25 cellular contexts compared by ENCODE assay signal in genomic region chr16:19861069-19861468, GRCh38. TPM values are rescaled to one million over a fixed set of nuclear protein-coding genes. Genes with fewer than 3 reads are reported as not detected.
A peak's percentile ranks its signal among the peaks of the same experiment; 100 is the strongest.
DNase-seq lines count a peak whose midpoint lies in the region; ATAC-seq and TF ChIP-seq lines count a peak whose summit lies in the region.
"Had no signal": no experiment of that assay in that cellular context is flagged by ENCODE, and none has a peak within 500 bp of the region (broad histone marks: within the 10 kb centered on the region; RNA-seq: fewer than 3 reads in every experiment).

No MANE protein-coding gene starts in this region.

- POLR2A ChIA-PET in MCF 10A (lab: Yijun Ruan, JAX), result no interaction called here

- no peaks in the 10 kb centered on the region for H3K9me3 ChIP-seq in breast epithelium
- no peaks in the 10 kb centered on the region for H3K9me3 ChIP-seq in neural cell (ENCODE audit: low read length)
- H3K9me3 ChIP-seq in testis, result no peaks in the 10 kb centered on the region
- H3K9me3 ChIP-seq: esophagus squamous epithelium, SK-N-SH, spleen had no signal

- no peaks in the 10 kb centered on the region for H3K36me3 Mint-ChIP-seq in MCF 10A (ENCODE audit: insufficient read depth, unreplicated experiment)
- H3K36me3 Mint-ChIP-seq: activated CD4-positive, alpha-beta memory T cell treated with anti-CD3 and anti-CD28 coated beads for 36 hours; CD8-positive, alpha-beta T cell; immature natural killer cell had no signal

- TF ChIP-seq CTCF in breast epithelium (IDR thresholded peaks at IDR 0.05), result no peak
- TF ChIP-seq CTCF in MCF 10A (IDR thresholded peaks at IDR 0.05; ENCODE audit: unreplicated experiment), result no peak
- no peak for TF ChIP-seq CTCF in neural cell (IDR thresholded peaks at IDR 0.05; ENCODE audit: poor library complexity, severe bottlenecking)
- no peak for TF ChIP-seq CTCF in testis (IDR thresholded peaks at IDR 0.05)

- H3K27ac Mint-ChIP-seq in MCF 10A (ENCODE audit: low read depth, unreplicated experiment), result no peak overlapping the region
- H3K27ac Mint-ChIP-seq: activated CD4-positive, alpha-beta memory T cell treated with anti-CD3 and anti-CD28 coated beads for 36 hours; CD8-positive, alpha-beta T cell; immature natural killer cell; naive thymus-derived CD4-positive, alpha-beta T cell; T-helper 2 cell treated with Interferon-gamma antibody and Interleukin-4, amounts not matched to agents 5 μg/mL and 100 μg/mL, for 36 hours had no signal

- ATAC-seq in HG02884 (IDR thresholded peaks at IDR 0.05; ENCODE audit: unreplicated experiment), result no peak
- ATAC-seq: CD8-positive, alpha-beta T cell; GM12878; naive thymus-derived CD4-positive, alpha-beta T cell had no signal

- H3K4me2 ChIP-seq in neural cell (ENCODE audit: low read length), result peak overlapping the region; percentile 6
- H3K4me2 ChIP-seq: SK-N-SH had no signal

- H3K36me3 ChIP-seq in breast epithelium (no peaks in the 10 kb centered on the region), neural cell (ENCODE audit: insufficient read depth, low read length) (no peaks in the 10 kb centered on the region), testis (ENCODE audit: low read depth, missing control alignments) (no peaks in the 10 kb centered on the region)
- H3K36me3 ChIP-seq: spleen had no signal

- TF ChIP-seq POLR2A in breast epithelium (IDR thresholded peaks at IDR 0.05) (no peak), testis (IDR thresholded peaks at IDR 0.05) (no peak)

- DNase-seq in breast epithelium (ENCODE audit: low spot score in 2 of 2), result no peak
- DNase-seq in MCF 10A (ENCODE audit: unreplicated experiment), result no peak
- DNase-seq in globus pallidus (ENCODE audit: low spot score), result peak; percentile 48
- DNase-seq in testis, result no peak
- no peak for DNase-seq in activated naive CD4-positive, alpha-beta T cell (lab: John Stamatoyannopoulos, UW)
- no peak for DNase-seq in activated CD4-positive, CD25-positive, alpha-beta regulatory T cell treated with anti-CD3 and anti-CD28 coated beads, Interleukin-2, amount 50 U/mL, for 72 hours
- DNase-seq: activated CD4-positive, alpha-beta memory T cell treated with anti-CD3 and anti-CD28 coated beads for 36 hours; activated T-cell treated with anti-CD3 and anti-CD28 coated beads for 4 hours; CD8-positive, alpha-beta T cell; central memory CD4-positive, alpha-beta T cell; effector CD8-positive, alpha-beta T cell; esophagus squamous epithelium; HCEC 1CT; immature natural killer cell; naive thymus-derived CD4-positive, alpha-beta T cell; NCI-H510A; NK-92 treated with Interleukin-12 subunit alpha and Interleukin-12 subunit beta, amount 100 ng/mL, for 24 hours; SK-N-SH; stimulated activated CD4-positive, alpha-beta T cell treated with anti-CD3 and anti-CD28 coated beads, Interleukin-4, amount 100 ng/mL, for 24 hours had no signal

- peaks cover 14% of the 10 kb centered on the region for H3K79me2 ChIP-seq in neural cell (replicated peaks; ENCODE audit: insufficient read depth, low read length)

- H3K27me3 ChIP-seq in breast epithelium, result no peaks in the 10 kb centered on the region
- no peaks in the 10 kb centered on the region for H3K27me3 ChIP-seq in neural cell (ENCODE audit: insufficient read depth, low read depth, low read length)
- H3K27me3 ChIP-seq in testis, result no peaks in the 10 kb centered on the region
- H3K27me3 ChIP-seq: esophagus squamous epithelium, spleen had no signal

- H4K20me1 ChIP-seq in neural cell (ENCODE audit: insufficient read depth), result no peaks in the 10 kb centered on the region

- TF ChIP-seq EP300 in neural cell (conservative IDR thresholded peaks at IDR 0.05; ENCODE audit: poor library complexity, severe bottlenecking), result no peak

- H3K4me3 Mint-ChIP-seq in MCF 10A (ENCODE audit: unreplicated experiment), result no peak overlapping the region
- H3K4me3 Mint-ChIP-seq: activated CD4-positive, alpha-beta memory T cell treated with anti-CD3 and anti-CD28 coated beads for 36 hours; CD8-positive, alpha-beta T cell; immature natural killer cell; naive thymus-derived CD4-positive, alpha-beta T cell; T-helper 2 cell treated with Interferon-gamma antibody and Interleukin-4, amounts not matched to agents 5 μg/mL and 100 μg/mL, for 36 hours had no signal

- H3F3A ChIP-seq in neural cell (ENCODE audit: insufficient read depth, low read length, poor library complexity, severe bottlenecking), result peaks cover 3% of the 10 kb centered on the region

- H3K4me3 ChIP-seq in breast epithelium, result peak overlapping the region in 2 of 3 donors; percentile 47 to 52
- H3K4me3 ChIP-seq in neural cell (ENCODE audit: low read length), result peak overlapping the region; percentile 58
- H3K4me3 ChIP-seq in testis, result no peak overlapping the region
- H3K4me3 ChIP-seq: esophagus squamous epithelium, GM12878, spleen had no signal

- H3K9me3 Mint-ChIP-seq in MCF 10A (ENCODE audit: unreplicated experiment), result no peaks in the 10 kb centered on the region
- H3K9me3 Mint-ChIP-seq: activated CD4-positive, alpha-beta memory T cell treated with anti-CD3 and anti-CD28 coated beads for 36 hours; CD8-positive, alpha-beta T cell; immature natural killer cell; T-helper 2 cell treated with Interferon-gamma antibody and Interleukin-4, amounts not matched to agents 5 μg/mL and 100 μg/mL, for 36 hours had no signal

- WGBS in testis, 2 donors, result 80 to 91% methylated on average over 2 of the region's 2 CpGs

- peaks cover 0 to 5% of the 10 kb centered on the region in 2 donors for H3K4me1 ChIP-seq in breast epithelium
- H3K4me1 ChIP-seq in testis, result peaks cover 7% of the 10 kb centered on the region
- H3K4me1 ChIP-seq: spleen had no signal

- peak overlapping the region; percentile 58 for H2AFZ ChIP-seq in neural cell (ENCODE audit: low read depth, low read length)

- peak overlapping the region; percentile 77 to 84 for H3K27ac ChIP-seq in breast epithelium
- H3K27ac ChIP-seq in neural cell (ENCODE audit: low read length), result peak overlapping the region; percentile 64
- peak overlapping the region; percentile 48 to 56 for H3K27ac ChIP-seq in testis
- H3K27ac ChIP-seq: 22Rv1, spleen had no signal

- no peaks in the 10 kb centered on the region for H3K27me3 Mint-ChIP-seq in MCF 10A (ENCODE audit: insufficient read depth, unreplicated experiment)
- H3K27me3 Mint-ChIP-seq: activated CD4-positive, alpha-beta memory T cell treated with anti-CD3 and anti-CD28 coated beads for 36 hours had no signal

- CTCF ChIA-PET in MCF 10A (lab: Yijun Ruan, JAX), result no interaction called here

- no peak for TF ChIP-seq RAD21 in neural cell (conservative IDR thresholded peaks at IDR 0.05)

- BruUV-seq in MCF 10A (replicated peaks; lab: Mats Ljungman, UMichigan), result no TSS peak

- no peaks in the 10 kb centered on the region for H3K4me1 Mint-ChIP-seq in MCF 10A (ENCODE audit: insufficient read depth, unreplicated experiment)
- H3K4me1 Mint-ChIP-seq: immature natural killer cell had no signal

- intact Hi-C loops in breast epithelium (cut with DNase I; ENCODE audit: low total_unique reads), result no loop called here
- intact Hi-C loops in MCF 10A (cut with micrococcal nuclease), result no loop called here
- intact Hi-C loops in testis (cut with DNase I; ENCODE audit: low total_unique reads), result no loop called here

- no peaks in the 10 kb centered on the region for H3K9me2 ChIP-seq in neural cell (ENCODE audit: insufficient read depth, low read length)
- H3K9me2 ChIP-seq: SK-N-SH had no signal

- peak overlapping the region; percentile 56 for H3K9ac ChIP-seq in neural cell (ENCODE audit: low read length)
- H3K9ac ChIP-seq: SK-N-SH had no signal

TF ChIP-seq in neural cell, 6 proteins besides CTCF, POLR2A, EP300 and RAD21:
- TF ChIP-seq REST (IDR thresholded peaks at IDR 0.05; ENCODE audit: borderline replicate concordance), result no peak
- no peak for TF ChIP-seq TAF1 (IDR thresholded peaks at IDR 0.05; ENCODE audit: low read depth)
- no peak for TF ChIP-seq SMC3 (conservative IDR thresholded peaks at IDR 0.05; ENCODE audit: poor library complexity)
- TF ChIP-seq MXI1 (conservative IDR thresholded peaks at IDR 0.05; ENCODE audit: poor library complexity, severe bottlenecking), result no peak
- no peak for TF ChIP-seq EZH2 (IDR thresholded peaks at IDR 0.05; ENCODE audit: borderline replicate concordance, insufficient read depth, low read length, poor library complexity, severe bottlenecking)
- TF ChIP-seq POLR2AphosphoS5 (IDR thresholded peaks at IDR 0.05), result no peak

RNA-seq across cellular contexts. Expression of gene GPRC5B, which starts 23.6 kb away (rescaled TPM):
- 10 to 100 TPM; 16.3 to 26.6 (median 20.3) TPM for total RNA-seq in breast epithelium
- not detected in 2 replicates for total RNA-seq in MCF 10A (2022)
- 21.9 and 25.4 TPM in 2 replicates for polyA plus RNA-seq in neural cell
- polyA minus RNA-seq in neural cell, result 28.0 and 29.9 TPM in 2 replicates
- total RNA-seq in testis, result 100 to 1,000 TPM; 195 to 303 TPM
- 144 TPM for polyA plus RNA-seq in testis (ENCODE audit: insufficient read depth, low read depth, low replicate concordance)
- total RNA-seq: activated CD4-positive, alpha-beta memory T cell treated with anti-CD3 and anti-CD28 coated beads for 36 hours had no signal
- polyA plus RNA-seq: immature natural killer cell had no signal

Comparison
In these comparisons a context has a peak if more than half of its experiments do, and no peak if none do; other contexts are left out.
1. RNA of gene GPRC5B, which starts 23.6 kb away (total RNA-seq): 195 to 303 TPM in testis and 16.3 to 26.6 TPM in breast epithelium; not detected in MCF 10A; every median in the first group is over 10 times any median in the second.
2. H3K4me3 ChIP-seq: peak in breast epithelium (2 of 3) and neural cell (single experiment); none in testis (0 of 2).
3. Peak in every context shown above with its lines, with median percentiles within 50 percentile points of each other: H3K27ac ChIP-seq.